In the genomic region with DNA sequence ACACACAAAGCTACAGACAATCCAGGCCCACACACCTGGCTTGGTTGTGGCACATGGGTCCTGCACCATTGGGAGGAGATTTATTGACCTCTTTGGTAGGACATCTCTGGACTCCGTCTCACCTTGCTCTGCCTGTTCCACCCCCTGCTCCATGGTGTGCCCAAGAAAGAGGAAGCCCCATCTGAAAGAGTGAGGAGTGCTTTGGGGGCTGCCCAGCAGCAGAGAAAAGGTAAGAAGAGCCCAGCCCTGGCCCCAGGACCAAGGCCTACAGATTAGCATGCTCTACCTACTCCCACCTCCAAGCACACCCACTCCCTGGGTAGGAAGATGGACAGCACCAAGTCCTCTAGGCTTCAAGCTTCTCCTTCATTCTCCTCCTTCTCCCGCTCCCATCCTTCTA, we compare ENCODE assay signal across 17 cellular contexts. TPM values are rescaled to one million over a fixed set of nuclear protein-coding genes. Genes with fewer than 3 reads are reported as not detected.
DNase-seq lines count a peak whose midpoint lies in the region; ATAC-seq, FAIRE-seq and TF ChIP-seq lines count a peak whose summit lies in the region.
"Had no signal": no experiment of that assay in that cellular context is flagged by ENCODE, and none has a peak within 500 bp of the region (broad histone marks: within the 10 kb centered on the region; RNA-seq: fewer than 3 reads in every experiment).

No MANE protein-coding gene starts in this region.

- H3K9me3 ChIP-seq in Caco-2 (no peaks in the 10 kb centered on the region), osteoblast (ENCODE audit: low read depth, low read length) (no peaks in the 10 kb centered on the region), PC-3 (ENCODE audit: low read length) (no peaks in the 10 kb centered on the region)
- H3K9me3 ChIP-seq: BE2C had no signal

- no peaks in the 10 kb centered on the region for H3K9me3 Mint-ChIP-seq in Caco-2 (ENCODE audit: unreplicated experiment)
- no peaks in the 10 kb centered on the region for H3K9me3 Mint-ChIP-seq in chondrocyte (ENCODE audit: low read depth)
- H3K9me3 Mint-ChIP-seq: HFFc6 had no signal

- POLR2A ChIA-PET in Caco-2 (lab: Charles Lee) (no interaction called here), PC-3 (lab: Charles Lee; ENCODE audit: unreplicated experiment) (no interaction called here)

- peaks cover 10% of the 10 kb centered on the region for H3K79me2 ChIP-seq in osteoblast (ENCODE audit: insufficient read depth, low read length)
- H3K79me2 ChIP-seq in PC-3 (ENCODE audit: low read length): peaks cover 11% of the 10 kb centered on the region

- H3K4me3 Mint-ChIP-seq in Caco-2 (ENCODE audit: unreplicated experiment) (no peak overlapping the region), chondrocyte (ENCODE audit: unreplicated experiment) (no peak overlapping the region)
- H3K4me3 Mint-ChIP-seq: CD4-positive, alpha-beta memory T cell; HFFc6 had no signal

- H3K27me3 Mint-ChIP-seq in Caco-2 (ENCODE audit: insufficient read depth, unreplicated experiment) (no peaks in the 10 kb centered on the region), chondrocyte (ENCODE audit: low read depth) (no peaks in the 10 kb centered on the region)

- BruUV-seq in Caco-2 (replicated peaks; lab: Mats Ljungman, UMichigan) (no TSS peak), PC-3 (replicated peaks; lab: Mats Ljungman, UMichigan) (no TSS peak)

- H3K4me3 ChIP-seq in Caco-2 (ENCODE audit: low read depth, low read length) (no peak overlapping the region), osteoblast (ENCODE audit: insufficient read depth, low read length) (no peak overlapping the region), PC-3 (ENCODE audit: low read length) (no peak overlapping the region)

- H3K27ac Mint-ChIP-seq in Caco-2 (ENCODE audit: unreplicated experiment) (peak overlapping the region; percentile 53), chondrocyte (ENCODE audit: unreplicated experiment) (no peak overlapping the region)
- H3K27ac Mint-ChIP-seq: HFFc6 had no signal

- H3K9ac ChIP-seq in PC-3 (ENCODE audit: low read length): no peak overlapping the region

- H3K36me3 ChIP-seq in Caco-2 (ENCODE audit: control insufficient read depth, insufficient read depth, low read length) (no peaks in the 10 kb centered on the region), osteoblast (ENCODE audit: insufficient read depth, low read length) (no peaks in the 10 kb centered on the region), PC-3 (ENCODE audit: low read depth, low read length) (no peaks in the 10 kb centered on the region)
- H3K36me3 ChIP-seq: BE2C had no signal

- CTCF ChIA-PET in Caco-2 (lab: Charles Lee) (interaction anchor here (1.4 to 1.9 kb wide), 3 partner anchors 47 to 179 kb away, joined by 4 to 14 read pairs (median 8); no protein-coding TSS in a partner anchor), PC-3 (lab: Charles Lee) (interaction anchor here (3.0 to 4.6 kb wide), 2 partner anchors 167 to 179 kb away, joined by 29 to 73 read pairs; a partner anchor contains a TSS)

- peaks cover 8% of the 10 kb centered on the region for H3K4me1 Mint-ChIP-seq in Caco-2 (ENCODE audit: low read depth, unreplicated experiment)
- H3K4me1 Mint-ChIP-seq in chondrocyte (ENCODE audit: low read depth): peaks cover 10% of the 10 kb centered on the region

- H3K36me3 Mint-ChIP-seq in Caco-2 (ENCODE audit: insufficient read depth, unreplicated experiment): peaks cover 16% of the 10 kb centered on the region
- H3K36me3 Mint-ChIP-seq in chondrocyte (ENCODE audit: low read depth): no peaks in the 10 kb centered on the region

- H3K4me1 ChIP-seq in Caco-2 (no peaks in the 10 kb centered on the region), osteoblast (ENCODE audit: insufficient read depth, low read length) (peaks cover 8% of the 10 kb centered on the region), PC-3 (ENCODE audit: insufficient read depth, low read length) (peaks cover 11% of the 10 kb centered on the region)
- H3K4me1 ChIP-seq: BE2C had no signal

- FAIRE-seq in HTR-8/SVneo (lab: Jason Lieb, UNC): peak; percentile 13
- FAIRE-seq: A204.1 had no signal

- peaks cover 6% of the 10 kb centered on the region for H4K20me1 ChIP-seq in osteoblast (ENCODE audit: insufficient read depth, low read length)
- peaks cover 9% of the 10 kb centered on the region; the same call in 1 of the 2 replicates for H4K20me1 ChIP-seq in PC-3 (ENCODE audit: low read length)

- no peak overlapping the region for H3K4me2 ChIP-seq in osteoblast (ENCODE audit: insufficient read depth, low read length)
- H3K4me2 ChIP-seq in PC-3 (ENCODE audit: low read length): no peak overlapping the region

- no peak for DNase-seq in Caco-2
- DNase-seq in HTR-8/SVneo (ENCODE audit: insufficient read length, low spot score): no peak
- DNase-seq in chondrocyte (ENCODE audit: low spot score): peak; percentile 41
- DNase-seq in osteoblast (ENCODE audit: insufficient read length, low spot score, missing footprints): peak; percentile 39
- no peak for DNase-seq in NCI-H146 (lab: John Stamatoyannopoulos, UW)
- no peak for DNase-seq in SKM-1 treated with dmso at 0.1 percent for 144 hours (lab: John Stamatoyannopoulos, UW; ENCODE audit: unreplicated experiment)
- DNase-seq in PC-3: no peak
- DNase-seq: BE2C; CD4-positive, alpha-beta memory T cell; COR-L47; DND-41; GDM1; HCEC 1CT; HFFc6 had no signal

- TF ChIP-seq CTCF in Caco-2 (IDR thresholded peaks at IDR 0.05; ENCODE audit: insufficient read depth in 1 of 2, low read depth in 1 of 2, low read length in 1 of 2, severe bottlenecking in 1 of 2, unreplicated experiment in 1 of 2) (no peak), chondrocyte (IDR thresholded peaks at IDR 0.05) (no peak), osteoblast (IDR thresholded peaks at IDR 0.05; ENCODE audit: extremely low read depth, low read depth, low read length) (no peak), PC-3 (conservative IDR thresholded peaks at IDR 0.05; ENCODE audit: low read depth, low read length) (no peak)

- H2AFZ ChIP-seq in osteoblast (ENCODE audit: low read length): no peak overlapping the region
- no peak overlapping the region for H2AFZ ChIP-seq in PC-3 (ENCODE audit: low read length)

- ATAC-seq in PC-3: no peak

- intact Hi-C loops in Caco-2 (cut with micrococcal nuclease; ENCODE audit: unreplicated experiment): no loop called here
- intact Hi-C loops in PC-3 (cut with micrococcal nuclease): no loop called here

- peaks cover 2% of the 10 kb centered on the region for H3F3A ChIP-seq in PC-3 (ENCODE audit: low read length, unreplicated experiment)

- H3K9me2 ChIP-seq in PC-3 (replicated peaks; ENCODE audit: low read length): no peaks in the 10 kb centered on the region

- H3K27me3 ChIP-seq in Caco-2 (replicated peaks; ENCODE audit: control insufficient read depth, insufficient read depth, low read length): no peaks in the 10 kb centered on the region
- H3K27me3 ChIP-seq in osteoblast (ENCODE audit: insufficient read depth, low read length): no peaks in the 10 kb centered on the region
- no peaks in the 10 kb centered on the region for H3K27me3 ChIP-seq in PC-3 (ENCODE audit: low read length)
- H3K27me3 ChIP-seq: BE2C had no signal

- H3K27ac ChIP-seq in osteoblast (ENCODE audit: low read depth, low read length) (no peak overlapping the region), PC-3 (ENCODE audit: low read length) (no peak overlapping the region)
- H3K27ac ChIP-seq: C4-2B, HL-60 had no signal

RNA-seq across cellular contexts. Expression of a gene that starts 3.2 kb away (rescaled TPM):
- total RNA-seq in Caco-2 (2022) (25.3 and 25.9 TPM in 2 replicates), chondrocyte (13.8 to 17.6 TPM (median 13.8 TPM) in 3 replicates), osteoblast (12.1 and 13.0 TPM in 2 replicates), PC-3 (2014; rRNA removed) (20.8 and 23.3 TPM in 2 replicates)

RNA-seq across cellular contexts. Expression of a gene that starts 35.5 kb away (rescaled TPM):
- total RNA-seq in Caco-2 (2022): 34.0 and 36.5 TPM in 2 replicates
- 19.3 to 26.9 TPM (median 20.4 TPM) in 3 replicates for total RNA-seq in chondrocyte
- total RNA-seq in osteoblast: 22.7 and 23.2 TPM in 2 replicates
- total RNA-seq in PC-3 (2014; rRNA removed): 14.3 and 17.7 TPM in 2 replicates

Comparison
In these comparisons a context has a peak if more than half of its experiments do, and no peak if none do; other contexts are left out.
1. DNase-seq: peak in chondrocyte (single experiment) and osteoblast (single experiment); none in Caco-2 (0 of 2), HTR-8/SVneo (single experiment), NCI-H146 (single experiment), SKM-1 treated with dmso at 0.1 percent for 144 hours (single experiment) and PC-3 (single experiment).